ENCODE assay signal across 27 cellular contexts in genomic region chr16:31327675-31328225, GRCh38. TPM values are rescaled to one million over a fixed set of nuclear protein-coding genes. Genes with fewer than 3 reads are reported as not detected.
A peak's percentile ranks its signal among the peaks of the same experiment; 100 is the strongest.
DNase-seq lines count a peak whose midpoint lies in the region; ATAC-seq lines count a peak whose summit lies in the region.
"Had no signal": no experiment of that assay in that cellular context is flagged by ENCODE, and none has a peak within 500 bp of the region (broad histone marks: within the 10 kb centered on the region; RNA-seq: fewer than 3 reads in every experiment).

No MANE protein-coding gene starts in this region.

- H3K4me1 ChIP-seq in thymus (ENCODE audit: control insufficient read depth, insufficient read depth, low read length): peaks cover 6% of the 10 kb centered on the region
- H3K4me1 ChIP-seq: HAP-1 had no signal

- no peak for DNase-seq in T-helper 2 cell treated with Interferon-gamma antibody and Interleukin-4, amounts not matched to agents 5 μg/mL and 100 μg/mL, for 36 hours (ENCODE audit: low spot score)
- no peak for DNase-seq in T-helper 2 cell
- DNase-seq in OCI-M1 (lab: John Stamatoyannopoulos, UW): peak; percentile 33
- no peak for DNase-seq in stimulated activated CD4-positive, alpha-beta T cell treated with anti-CD3 and anti-CD28 coated beads, Interleukin-4, amount 100 ng/mL, for 4 hours
- no peak for DNase-seq in T-cell
- DNase-seq: activated CD4-positive, alpha-beta T cell treated with anti-CD3 and anti-CD28 coated beads, Interleukin-2, amount 10 ng/mL, durations not matched to agents 7 days and 5 days; activated CD8-positive, alpha-beta memory T cell treated with anti-CD3 and anti-CD28 coated beads, Interleukin-2, amount 10 ng/mL, durations not matched to agents 7 days and 5 days; activated naive CD4-positive, alpha-beta T cell treated with anti-CD3 and anti-CD28 coated beads, Interleukin-2, amount 50 U/mL, for 16 hours; activated T-cell treated with anti-CD3 and anti-CD28 coated beads, Interleukin-2, amount 50 U/mL, for 48 hours; amniotic stem cell; brain microvascular endothelial cell; islet precursor cell; naive B cell; NCI-H2029 treated with DMSO at 0.1 percent for 48 hours; NCI-H2227 treated with DMSO at 0.1 percent for 48 hours; NCI-H69; occipital lobe; stimulated activated naive CD4-positive, alpha-beta T cell treated with Interleukin-2 at 50 U/mL for 16 hours had no signal

- ATAC-seq in HG03175 (IDR thresholded peaks at IDR 0.05; ENCODE audit: unreplicated experiment) (no peak), T-cell (replicated peaks in 1 of 4) (no peak)
- ATAC-seq: activated CD8-positive, alpha-beta memory T cell treated with anti-CD3 and anti-CD28 coated beads, Interleukin-2, amount 10 ng/mL, durations not matched to agents 7 days and 5 days had no signal

- H3K27me3 ChIP-seq in thymus (ENCODE audit: control insufficient read depth, insufficient read depth): no peaks in the 10 kb centered on the region

- H3K4me1 Mint-ChIP-seq in T-helper 2 cell treated with Interferon-gamma antibody and Interleukin-4, amounts not matched to agents 5 μg/mL and 100 μg/mL, for 36 hours (ENCODE audit: low read depth): peaks cover 17% of the 10 kb centered on the region
- H3K4me1 Mint-ChIP-seq in dendritic cell treated with granulocyte-macrophage colony-stimulating factor and Interleukin-4, amounts not matched to agents 40 ng/mL and 50 ng/mL, for 4 days (ENCODE audit: low read depth): peaks cover 52% of the 10 kb centered on the region
- H3K4me1 Mint-ChIP-seq in T-cell: peaks cover 8 to 30% (median 15%) of the 10 kb centered on the region in 3 donors
- H3K4me1 Mint-ChIP-seq: mesothelial cell of epicardium had no signal

- H3K4me3 Mint-ChIP-seq in T-helper 2 cell treated with Interferon-gamma antibody and Interleukin-4, amounts not matched to agents 5 μg/mL and 100 μg/mL, for 36 hours: peak overlapping the region; percentile 25
- no peak overlapping the region for H3K4me3 Mint-ChIP-seq in dendritic cell treated with granulocyte-macrophage colony-stimulating factor and Interleukin-4, amounts not matched to agents 40 ng/mL and 50 ng/mL, for 4 days
- H3K4me3 Mint-ChIP-seq in T-cell: no peak overlapping the region
- H3K4me3 Mint-ChIP-seq: activated CD4-positive, alpha-beta T cell treated with anti-CD3 and anti-CD28 coated beads, Interleukin-2, amount 10 ng/mL, durations not matched to agents 7 days and 5 days; activated CD8-positive, alpha-beta memory T cell treated with anti-CD3 and anti-CD28 coated beads, Interleukin-2, amount 10 ng/mL, durations not matched to agents 7 days and 5 days; mesothelial cell of epicardium; T-helper 1 cell treated with Interleukin-12 subunit alpha and Interleukin-12 subunit beta and Interleukin-4 antibody, amounts not matched to agents 30 μg/mL and 1 μg/mL, for 36 hours had no signal

- H3K27me3 Mint-ChIP-seq in T-helper 2 cell treated with Interferon-gamma antibody and Interleukin-4, amounts not matched to agents 5 μg/mL and 100 μg/mL, for 36 hours (ENCODE audit: low read depth): peaks cover 10% of the 10 kb centered on the region
- no peaks in the 10 kb centered on the region for H3K27me3 Mint-ChIP-seq in dendritic cell treated with granulocyte-macrophage colony-stimulating factor and Interleukin-4, amounts not matched to agents 40 ng/mL and 50 ng/mL, for 4 days
- H3K27me3 Mint-ChIP-seq in T-cell: peaks cover 11 to 19% of the 10 kb centered on the region in 2 donors

- peaks cover 23% of the 10 kb centered on the region for H3K36me3 Mint-ChIP-seq in T-helper 2 cell treated with Interferon-gamma antibody and Interleukin-4, amounts not matched to agents 5 μg/mL and 100 μg/mL, for 36 hours (ENCODE audit: low read depth)
- H3K36me3 Mint-ChIP-seq in dendritic cell treated with granulocyte-macrophage colony-stimulating factor and Interleukin-4, amounts not matched to agents 40 ng/mL and 50 ng/mL, for 4 days (ENCODE audit: low read depth): peaks cover 100% of the 10 kb centered on the region
- H3K36me3 Mint-ChIP-seq in T-cell: peaks cover 3% of the 10 kb centered on the region
- H3K36me3 Mint-ChIP-seq: mesothelial cell of epicardium had no signal

- intact Hi-C loops in dendritic cell treated with granulocyte-macrophage colony-stimulating factor and Interleukin-4, amounts not matched to agents 40 ng/mL and 50 ng/mL, for 4 days (cut with micrococcal nuclease): loop anchor here (10.0 kb wide), 1 partner anchor 117 kb away; the partner anchor contains the start of gene ZNF843

- H3K27ac Mint-ChIP-seq in T-helper 2 cell treated with Interferon-gamma antibody and Interleukin-4, amounts not matched to agents 5 μg/mL and 100 μg/mL, for 36 hours: peak overlapping the region; percentile 3
- peak overlapping the region; percentile 33 for H3K27ac Mint-ChIP-seq in dendritic cell treated with granulocyte-macrophage colony-stimulating factor and Interleukin-4, amounts not matched to agents 40 ng/mL and 50 ng/mL, for 4 days
- no peak overlapping the region for H3K27ac Mint-ChIP-seq in T-cell
- H3K27ac Mint-ChIP-seq: activated CD4-positive, alpha-beta T cell treated with anti-CD3 and anti-CD28 coated beads, Interleukin-2, amount 10 ng/mL, durations not matched to agents 7 days and 5 days; activated CD8-positive, alpha-beta memory T cell treated with anti-CD3 and anti-CD28 coated beads, Interleukin-2, amount 10 ng/mL, durations not matched to agents 7 days and 5 days; mesothelial cell of epicardium; naive B cell; T-helper 1 cell treated with Interleukin-12 subunit alpha and Interleukin-12 subunit beta and Interleukin-4 antibody, amounts not matched to agents 30 μg/mL and 1 μg/mL, for 36 hours had no signal

- no peak overlapping the region for H3K27ac ChIP-seq in thymus (ENCODE audit: low read depth)
- H3K27ac ChIP-seq: brain microvascular endothelial cell, epithelial cell of prostate, RWPE1 had no signal

- H3K9me3 ChIP-seq in thymus (ENCODE audit: control insufficient read depth): no peaks in the 10 kb centered on the region

- 45% methylated on average over 10 of the region's 10 CpGs for WGBS in thymus

- peak overlapping the region; percentile 11 for H3K4me3 ChIP-seq in thymus (ENCODE audit: low read length)
- H3K4me3 ChIP-seq: HAP-1 had no signal

- POLR2A ChIA-PET in T-cell (lab: Charles Lee): no interaction called here

- H3K36me3 ChIP-seq in thymus (ENCODE audit: control insufficient read depth, insufficient read depth): no peaks in the 10 kb centered on the region
- H3K36me3 ChIP-seq: brain microvascular endothelial cell, HAP-1 had no signal

- CTCF ChIA-PET in T-cell (lab: Charles Lee): no interaction called here

- peaks cover 7% of the 10 kb centered on the region for H3K9me3 Mint-ChIP-seq in T-helper 2 cell treated with Interferon-gamma antibody and Interleukin-4, amounts not matched to agents 5 μg/mL and 100 μg/mL, for 36 hours
- no peaks in the 10 kb centered on the region for H3K9me3 Mint-ChIP-seq in dendritic cell treated with granulocyte-macrophage colony-stimulating factor and Interleukin-4, amounts not matched to agents 40 ng/mL and 50 ng/mL, for 4 days
- H3K9me3 Mint-ChIP-seq in T-cell: peaks cover 0 to 4% (median 3%) of the 10 kb centered on the region in 3 donors

RNA-seq across cellular contexts. Expression of gene ITGAX, which starts 27.2 kb away (rescaled TPM):
- 15.5 TPM for polyA plus RNA-seq in thymus
- total RNA-seq in T-cell: 1 to 10 TPM; 1.4 to 4.3 (median 3.9) TPM
- total RNA-seq: chondrocyte, mesothelial cell of epicardium had no signal

Comparison
In these comparisons a context has a peak if more than half of its experiments do, and no peak if none do; other contexts are left out.
1. H3K27ac Mint-ChIP-seq: peak in T-helper 2 cell treated with Interferon-gamma antibody and Interleukin-4, amounts not matched to agents 5 μg/mL and 100 μg/mL, for 36 hours (single experiment) and dendritic cell treated with granulocyte-macrophage colony-stimulating factor and Interleukin-4, amounts not matched to agents 40 ng/mL and 50 ng/mL, for 4 days (single experiment); none in T-cell (0 of 2).